Comparison of ENCODE assay signal across 10 cellular contexts in the genomic region with DNA sequence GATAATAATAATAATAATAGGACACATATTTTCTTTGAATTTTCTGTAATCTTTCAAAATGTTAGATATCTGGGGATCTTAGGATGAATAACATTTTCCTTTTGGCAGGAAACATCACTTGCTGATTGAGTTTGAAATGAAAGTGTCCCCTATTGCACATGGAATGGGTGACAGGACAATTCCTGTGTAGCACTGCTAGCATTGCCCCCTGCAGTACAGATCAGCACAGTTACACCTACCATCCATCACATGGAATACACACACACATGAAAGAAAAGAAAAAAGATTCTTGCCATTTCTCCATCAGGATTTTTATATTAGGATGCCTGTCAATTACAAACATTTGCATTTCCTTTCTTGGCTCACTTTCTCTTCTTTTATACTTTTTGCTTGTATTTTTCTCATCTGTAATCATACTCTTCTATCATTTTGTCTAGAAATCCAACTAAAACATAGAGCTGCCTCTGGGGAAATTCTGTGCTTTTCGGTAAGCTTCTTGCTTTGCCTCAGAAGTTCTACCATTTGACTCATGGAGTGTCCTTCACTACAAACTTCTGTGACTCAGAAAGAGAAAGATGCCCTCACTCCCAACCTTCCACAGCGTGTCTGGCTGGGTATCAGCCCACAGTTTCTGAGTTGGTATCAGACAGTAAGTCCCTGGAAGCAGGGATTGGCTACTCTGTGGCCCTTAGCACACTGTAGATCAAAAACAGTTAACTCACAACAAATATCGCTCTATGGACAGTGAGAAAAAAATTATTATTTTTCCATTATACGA.
DNase-seq lines count a peak whose midpoint lies in the region; ATAC-seq and TF ChIP-seq lines count a peak whose summit lies in the region.
"Had no signal": no experiment of that assay in that cellular context is flagged by ENCODE, and none has a peak within 500 bp of the region (broad histone marks: within the 10 kb centered on the region; RNA-seq: fewer than 3 reads in every experiment).

No MANE protein-coding gene starts in this region.

- DNase-seq in activated naive CD4-positive, alpha-beta T cell treated with anti-CD3 and anti-CD28 coated beads, Interleukin-2, amount 50 U/mL, for 72 hours (ENCODE audit: low spot score in 2 of 2) = peak in 1 of 2 donors; percentile 16
- DNase-seq in activated naive CD4-positive, alpha-beta T cell treated with anti-CD3 and anti-CD28 coated beads for 36 hours = no peak
- peak; percentile 21 to 24 for DNase-seq in activated T-cell treated with anti-CD3 and anti-CD28 coated beads, Interleukin-2, amount 50 U/mL, for 48 hours
- DNase-seq in stimulated activated naive CD8-positive, alpha-beta T cell treated with anti-CD3 and anti-CD28 coated beads, Interleukin-15, Interleukin-2, amounts not matched to agents 100 U/mL and 50 U/mL, for 24 hours = peak; percentile 12
- DNase-seq in activated CD8-positive, alpha-beta memory T cell treated with anti-CD3 and anti-CD28 coated beads, Interleukin-2, amount 10 ng/mL, durations not matched to agents 7 days and 5 days = no peak
- no peak for DNase-seq in progenitor cell of endocrine pancreas (ENCODE audit: low spot score, unreplicated experiment)
- no peak for DNase-seq in cortex of kidney (lab: John Stamatoyannopoulos, UW)
- DNase-seq: dermis blood vessel endothelial cell, NCI-H1417 treated with DMSO at 0.1 percent for 48 hours had no signal

- no peak for TF ChIP-seq CTCF in progenitor cell of endocrine pancreas (IDR thresholded peaks at IDR 0.05; ENCODE audit: unreplicated experiment)

- intact Hi-C loops in activated naive CD4-positive, alpha-beta T cell treated with anti-CD3 and anti-CD28 coated beads for 36 hours (cut with micrococcal nuclease) = no loop called here

- no peaks in the 10 kb centered on the region for H3K4me1 Mint-ChIP-seq in activated naive CD4-positive, alpha-beta T cell treated with anti-CD3 and anti-CD28 coated beads for 36 hours (ENCODE audit: low read depth)
- peaks cover 5% of the 10 kb centered on the region for H3K4me1 Mint-ChIP-seq in activated CD8-positive, alpha-beta memory T cell treated with anti-CD3 and anti-CD28 coated beads, Interleukin-2, amount 10 ng/mL, durations not matched to agents 7 days and 5 days
- no peaks in the 10 kb centered on the region for H3K4me1 Mint-ChIP-seq in progenitor cell of endocrine pancreas (ENCODE audit: low read depth)

- peaks cover 0 to 5% of the 10 kb centered on the region in 2 donors for H3K9me3 Mint-ChIP-seq in activated naive CD4-positive, alpha-beta T cell treated with anti-CD3 and anti-CD28 coated beads, Interleukin-2, amount 50 U/mL, for 72 hours
- H3K9me3 Mint-ChIP-seq in activated naive CD4-positive, alpha-beta T cell treated with anti-CD3 and anti-CD28 coated beads for 36 hours = no peaks in the 10 kb centered on the region
- H3K9me3 Mint-ChIP-seq in activated CD8-positive, alpha-beta memory T cell treated with anti-CD3 and anti-CD28 coated beads, Interleukin-2, amount 10 ng/mL, durations not matched to agents 7 days and 5 days (ENCODE audit: low read depth) = no peaks in the 10 kb centered on the region
- H3K9me3 Mint-ChIP-seq in progenitor cell of endocrine pancreas (ENCODE audit: low read depth) = peaks cover 3% of the 10 kb centered on the region

- CTCF ChIA-PET in activated naive CD4-positive, alpha-beta T cell treated with anti-CD3 and anti-CD28 coated beads for 36 hours (lab: Charles Lee) = interaction anchor here (1.5 kb wide), 1 partner anchor 11 kb away, joined by 3 read pairs; no protein-coding TSS in a partner anchor
- CTCF ChIA-PET in activated CD8-positive, alpha-beta memory T cell treated with anti-CD3 and anti-CD28 coated beads, Interleukin-2, amount 10 ng/mL, durations not matched to agents 7 days and 5 days (lab: Charles Lee) = no interaction called here

- no peaks in the 10 kb centered on the region for H3K27me3 Mint-ChIP-seq in activated naive CD4-positive, alpha-beta T cell treated with anti-CD3 and anti-CD28 coated beads for 36 hours (ENCODE audit: low read depth)
- H3K27me3 Mint-ChIP-seq in activated CD8-positive, alpha-beta memory T cell treated with anti-CD3 and anti-CD28 coated beads, Interleukin-2, amount 10 ng/mL, durations not matched to agents 7 days and 5 days = peaks cover 2% of the 10 kb centered on the region
- no peaks in the 10 kb centered on the region for H3K27me3 Mint-ChIP-seq in progenitor cell of endocrine pancreas

- no peaks in the 10 kb centered on the region for H3K36me3 Mint-ChIP-seq in activated naive CD4-positive, alpha-beta T cell treated with anti-CD3 and anti-CD28 coated beads, Interleukin-2, amount 50 U/mL, for 72 hours
- H3K36me3 Mint-ChIP-seq in activated naive CD4-positive, alpha-beta T cell treated with anti-CD3 and anti-CD28 coated beads for 36 hours (ENCODE audit: low read depth) = no peaks in the 10 kb centered on the region
- H3K36me3 Mint-ChIP-seq in activated CD8-positive, alpha-beta memory T cell treated with anti-CD3 and anti-CD28 coated beads, Interleukin-2, amount 10 ng/mL, durations not matched to agents 7 days and 5 days = no peaks in the 10 kb centered on the region
- H3K36me3 Mint-ChIP-seq in progenitor cell of endocrine pancreas (ENCODE audit: insufficient read depth) = no peaks in the 10 kb centered on the region

- no peak overlapping the region for H3K27ac Mint-ChIP-seq in activated naive CD4-positive, alpha-beta T cell treated with anti-CD3 and anti-CD28 coated beads, Interleukin-2, amount 50 U/mL, for 72 hours
- no peak overlapping the region for H3K27ac Mint-ChIP-seq in activated naive CD4-positive, alpha-beta T cell treated with anti-CD3 and anti-CD28 coated beads for 36 hours
- no peak overlapping the region for H3K27ac Mint-ChIP-seq in activated CD8-positive, alpha-beta memory T cell treated with anti-CD3 and anti-CD28 coated beads, Interleukin-2, amount 10 ng/mL, durations not matched to agents 7 days and 5 days
- H3K27ac Mint-ChIP-seq in progenitor cell of endocrine pancreas = no peak overlapping the region

- ATAC-seq in activated naive CD4-positive, alpha-beta T cell treated with anti-CD3 and anti-CD28 coated beads, Interleukin-2, amount 50 U/mL, for 72 hours = peak; percentile 44 to 96
- peak; percentile 61 for ATAC-seq in HG02840 (IDR thresholded peaks at IDR 0.05; ENCODE audit: low FRiP score, unreplicated experiment)
- ATAC-seq in stimulated activated naive CD8-positive, alpha-beta T cell treated with anti-CD3 and anti-CD28 coated beads, Interleukin-15, Interleukin-2, amounts not matched to agents 100 U/mL and 50 U/mL, for 24 hours = peak; percentile 82
- ATAC-seq in activated CD8-positive, alpha-beta memory T cell treated with anti-CD3 and anti-CD28 coated beads, Interleukin-2, amount 10 ng/mL, durations not matched to agents 7 days and 5 days = no peak

- H3K4me3 Mint-ChIP-seq in activated naive CD4-positive, alpha-beta T cell treated with anti-CD3 and anti-CD28 coated beads for 36 hours = no peak overlapping the region
- no peak overlapping the region for H3K4me3 Mint-ChIP-seq in activated CD8-positive, alpha-beta memory T cell treated with anti-CD3 and anti-CD28 coated beads, Interleukin-2, amount 10 ng/mL, durations not matched to agents 7 days and 5 days
- H3K4me3 Mint-ChIP-seq in progenitor cell of endocrine pancreas (ENCODE audit: low read depth) = no peak overlapping the region

Comparison
In these comparisons a context has a peak if more than half of its experiments do, and no peak if none do; other contexts are left out.
1. DNase-seq: peak in activated T-cell treated with anti-CD3 and anti-CD28 coated beads, Interleukin-2, amount 50 U/mL, for 48 hours (2 of 2) and stimulated activated naive CD8-positive, alpha-beta T cell treated with anti-CD3 and anti-CD28 coated beads, Interleukin-15, Interleukin-2, amounts not matched to agents 100 U/mL and 50 U/mL, for 24 hours (single experiment); none in activated naive CD4-positive, alpha-beta T cell treated with anti-CD3 and anti-CD28 coated beads for 36 hours (single experiment), activated CD8-positive, alpha-beta memory T cell treated with anti-CD3 and anti-CD28 coated beads, Interleukin-2, amount 10 ng/mL, durations not matched to agents 7 days and 5 days (single experiment), progenitor cell of endocrine pancreas (single experiment) and cortex of kidney (single experiment).